In genomic region chr10:13891542-13892431, GRCh38 we compare ENCODE assay signal across 8 cellular contexts.
DNase-seq lines count a peak whose midpoint lies in the region; ATAC-seq and TF ChIP-seq lines count a peak whose summit lies in the region.

No MANE protein-coding gene starts in this region.

- H2AFZ ChIP-seq in neuron (ENCODE audit: low read depth, low read length), result peak overlapping the region; percentile 81

- H3K9me3 ChIP-seq in WERI-Rb-1 (ENCODE audit: severe bottlenecking) (no peaks in the 10 kb centered on the region), neuron (ENCODE audit: low read length) (peaks cover 3% of the 10 kb centered on the region)

- H3K36me3 ChIP-seq in WERI-Rb-1 (no peaks in the 10 kb centered on the region), neuron (ENCODE audit: insufficient read depth, low read length) (peaks cover 4% of the 10 kb centered on the region)

- no peak for ATAC-seq in esophagus mucosa

- peaks cover 38% of the 10 kb centered on the region for H3K4me1 ChIP-seq in neuron (ENCODE audit: insufficient read depth, low read length)

- no peak for TF ChIP-seq CTCF in WERI-Rb-1 (IDR thresholded peaks at IDR 0.05; ENCODE audit: low read depth, low read length)
- TF ChIP-seq CTCF in fibroblast of villous mesenchyme (IDR thresholded peaks at IDR 0.05; ENCODE audit: insufficient read depth, low read depth, low read length), result no peak

- H3K27ac ChIP-seq in WERI-Rb-1, result peak overlapping the region; percentile 61

- H3K4me3 ChIP-seq in WERI-Rb-1 (ENCODE audit: low read depth, low read length) (peak overlapping the region; percentile 69), fibroblast of villous mesenchyme (ENCODE audit: low read depth, low read length) (peak overlapping the region; percentile 63), neuron (ENCODE audit: low read length) (peak overlapping the region; percentile 77)

- H3K27me3 ChIP-seq in WERI-Rb-1 (ENCODE audit: insufficient read depth, low read depth, severe bottlenecking) (no peaks in the 10 kb centered on the region), neuron (ENCODE audit: insufficient read depth, low read length) (no peaks in the 10 kb centered on the region)

- DNase-seq in NCI-H345 (lab: John Stamatoyannopoulos, UW), result peak; percentile 53
- no peak for DNase-seq in NCI-H345 treated with DMSO at 0.1 percent for 48 hours (lab: John Stamatoyannopoulos, UW; ENCODE audit: unreplicated experiment)
- DNase-seq in WERI-Rb-1, result peak; percentile 13
- peak; percentile 27 for DNase-seq in fibroblast of villous mesenchyme (ENCODE audit: low read depth)
- no peak for DNase-seq in activated effector memory CD4-positive, alpha-beta T cell treated with Interleukin-2 at 50 U/mL for 16 hours
- no peak for DNase-seq in HUDEP-2 (lab: John Stamatoyannopoulos, UW; ENCODE audit: unreplicated experiment in 76 of 76)

Comparison
In these comparisons a context has a peak if more than half of its experiments do, and no peak if none do; other contexts are left out.
1. DNase-seq: peak in NCI-H345 (single experiment), WERI-Rb-1 (single experiment) and fibroblast of villous mesenchyme (single experiment); none in NCI-H345 treated with DMSO at 0.1 percent for 48 hours (single experiment), activated effector memory CD4-positive, alpha-beta T cell treated with Interleukin-2 at 50 U/mL for 16 hours (single experiment) and HUDEP-2 (0 of 76).
2. Peak in every context shown above with its lines, with median percentiles within 50 percentile points of each other: H3K4me3 ChIP-seq.